Comparison of ENCODE assay signal across 8 cellular contexts in the genomic region with DNA sequence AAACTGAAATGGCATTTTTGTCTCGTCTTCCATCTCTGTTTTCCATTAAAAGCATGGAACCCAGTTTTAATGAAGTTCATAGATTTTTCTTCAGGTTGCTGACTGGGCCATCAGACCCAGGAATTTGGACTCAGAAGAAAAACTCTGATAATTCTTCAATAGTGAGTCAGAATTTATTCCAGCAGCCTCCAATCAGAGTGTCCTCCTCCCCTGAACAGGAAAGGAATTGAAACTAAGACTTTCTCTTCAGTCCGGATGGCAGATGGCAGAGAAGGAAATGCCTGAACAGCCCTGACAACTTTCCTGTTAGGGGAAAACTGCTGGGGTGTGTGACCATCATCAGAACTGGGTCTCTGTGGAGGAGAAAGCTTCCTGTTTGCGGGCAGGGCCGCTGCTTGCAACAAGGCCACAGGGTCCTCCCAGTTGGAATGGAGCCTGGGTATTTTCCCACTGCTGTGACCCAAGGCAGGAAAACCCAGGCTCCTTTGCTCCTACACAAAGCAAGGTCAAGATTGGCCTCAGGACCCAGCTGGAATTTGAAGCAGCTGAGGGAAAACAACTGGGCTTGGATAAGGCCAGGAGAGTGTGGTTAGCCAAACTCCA. TPM values are rescaled to one million over a fixed set of nuclear protein-coding genes. Genes with fewer than 3 reads are reported as not detected.
A peak's percentile ranks its signal among the peaks of the same experiment; 100 is the strongest.
DNase-seq lines count a peak whose midpoint lies in the region; ATAC-seq, FAIRE-seq and TF ChIP-seq lines count a peak whose summit lies in the region.

No MANE protein-coding gene starts in this region.

- CTCF ChIA-PET in mammary epithelial cell (lab: Charles Lee; ENCODE audit: low non-redundant PET) = no interaction called here

- dilution Hi-C loops in mammary epithelial cell (cut with HindIII; ENCODE audit: low sequenced_read_pairs) = no loop called here

- TF ChIP-seq POLR2A in right lobe of liver (IDR thresholded peaks at IDR 0.05) = no peak
- no peak for TF ChIP-seq POLR2A in transverse colon (IDR thresholded peaks at IDR 0.05)

- H3K36me3 Mint-ChIP-seq in glutamatergic neuron (ENCODE audit: unreplicated experiment) = no peaks in the 10 kb centered on the region
- H3K36me3 Mint-ChIP-seq in activated T-cell treated with anti-CD3 and anti-CD28 coated beads, Interleukin-2, amount 50 U/mL, for 4 hours (ENCODE audit: insufficient read depth) = no peaks in the 10 kb centered on the region

- H3K4me1 ChIP-seq in mammary epithelial cell (ENCODE audit: insufficient read depth, low read length) = peaks cover 21% of the 10 kb centered on the region
- H3K4me1 ChIP-seq in right lobe of liver = peaks cover 0 to 6% (median 0%) of the 10 kb centered on the region in 4 donors
- H3K4me1 ChIP-seq in transverse colon = peaks cover 13 to 44% (median 19%) of the 10 kb centered on the region in 4 donors

- in situ Hi-C loops in mammary epithelial cell (cut with MboI; ENCODE audit: low sequenced_read_pairs in 2 of 2) (no loop called here), transverse colon (cut with MboI; ENCODE audit: low pct_ligation_motif_present in 1 of 4, low pct_unique_long_range_greater_than_20kb in 1 of 4, low sequenced_read_pairs in 3 of 4) (no loop called here)

- no TSS peak for BruUV-seq in mammary epithelial cell (replicated peaks; lab: Mats Ljungman, UMichigan)

- no peak for TF ChIP-seq EP300 in transverse colon (IDR thresholded peaks at IDR 0.05; ENCODE audit: low read depth)

- intact Hi-C loops in mammary epithelial cell (cut with micrococcal nuclease) (no loop called here), right lobe of liver (cut with DNase I) (no loop called here), transverse colon (cut with DNase I; ENCODE audit: low total_unique reads) (no loop called here)

- no peak overlapping the region for H3K4me3 Mint-ChIP-seq in glutamatergic neuron (ENCODE audit: unreplicated experiment)
- H3K4me3 Mint-ChIP-seq in activated T-cell treated with anti-CD3 and anti-CD28 coated beads, Interleukin-2, amount 50 U/mL, for 4 hours = no peak overlapping the region

- no peak for FAIRE-seq in HTR-8/SVneo (lab: Jason Lieb, UNC)

- no peak overlapping the region for H3K27ac ChIP-seq in mammary epithelial cell (ENCODE audit: insufficient read depth, low read depth, low read length)
- H3K27ac ChIP-seq in right lobe of liver = peak overlapping the region; percentile 18 to 66 (median 43)
- H3K27ac ChIP-seq in transverse colon = peak overlapping the region; percentile 68 to 71 (median 70)

- 15% methylated on average over 4 of the region's 4 CpGs for WGBS in mammary epithelial cell (ENCODE audit: low coverage, missing lambda C conversion rate)
- 27% methylated on average over 3 of the region's 4 CpGs for WGBS in right lobe of liver (ENCODE audit: insufficient coverage, low coverage, low lambda C conversion rate, missing lambda C conversion rate)
- 16 to 67% methylated on average over 1 to 4 of the region's 4 CpGs for WGBS in transverse colon (ENCODE audit: low coverage in 1 of 2), 2 donors

- H3K27ac Mint-ChIP-seq in glutamatergic neuron (ENCODE audit: unreplicated experiment) = no peak overlapping the region

- no peaks in the 10 kb centered on the region for H4K20me1 ChIP-seq in mammary epithelial cell (ENCODE audit: insufficient read depth, low read length)

- DNase-seq in HTR-8/SVneo (ENCODE audit: insufficient read length, low spot score) (peak; percentile 61), mammary epithelial cell (peak; percentile 60), right lobe of liver (peak; percentile 50 to 65 (median 61)), transverse colon (peak; percentile 38), NCI-H2196 (lab: John Stamatoyannopoulos, UW; ENCODE audit: unreplicated experiment) (no peak), glutamatergic neuron (no peak), KG1 (lab: John Stamatoyannopoulos, UW) (no peak)
- DNase-seq in activated T-cell treated with anti-CD3 and anti-CD28 coated beads, Interleukin-2, amount 50 U/mL, for 4 hours = no peak

- peak overlapping the region; percentile 43 for H3K4me2 ChIP-seq in mammary epithelial cell (ENCODE audit: insufficient read depth, low read depth, low read length)

- no peaks in the 10 kb centered on the region for H3K9me3 ChIP-seq in mammary epithelial cell (replicated peaks; ENCODE audit: insufficient read depth, low read length)
- H3K9me3 ChIP-seq in right lobe of liver = no peaks in the 10 kb centered on the region
- no peaks in the 10 kb centered on the region for H3K9me3 ChIP-seq in transverse colon

- peak overlapping the region; percentile 90 for H2AFZ ChIP-seq in mammary epithelial cell (ENCODE audit: low read depth, low read length)

- peak; percentile 73 to 85 (median 82) for ATAC-seq in right lobe of liver
- ATAC-seq in activated T-cell treated with anti-CD3 and anti-CD28 coated beads, Interleukin-2, amount 50 U/mL, for 4 hours = no peak

- H3K36me3 ChIP-seq in mammary epithelial cell (ENCODE audit: insufficient read depth, low read length) (no peaks in the 10 kb centered on the region), right lobe of liver (no peaks in the 10 kb centered on the region), transverse colon (no peaks in the 10 kb centered on the region)

- no peaks in the 10 kb centered on the region for H3K79me2 ChIP-seq in mammary epithelial cell (ENCODE audit: insufficient read depth, low read length)

- H3K9ac ChIP-seq in mammary epithelial cell (ENCODE audit: insufficient read depth, low read length) = no peak overlapping the region

- no peaks in the 10 kb centered on the region for H3K9me3 Mint-ChIP-seq in glutamatergic neuron (ENCODE audit: unreplicated experiment)
- no peaks in the 10 kb centered on the region for H3K9me3 Mint-ChIP-seq in activated T-cell treated with anti-CD3 and anti-CD28 coated beads, Interleukin-2, amount 50 U/mL, for 4 hours

- H3K4me1 Mint-ChIP-seq in glutamatergic neuron (ENCODE audit: low read depth, unreplicated experiment) = no peaks in the 10 kb centered on the region
- peaks cover 2% of the 10 kb centered on the region for H3K4me1 Mint-ChIP-seq in activated T-cell treated with anti-CD3 and anti-CD28 coated beads, Interleukin-2, amount 50 U/mL, for 4 hours (ENCODE audit: low read depth)

- H3K27me3 Mint-ChIP-seq in glutamatergic neuron (ENCODE audit: unreplicated experiment) = peaks cover 2% of the 10 kb centered on the region
- H3K27me3 Mint-ChIP-seq in activated T-cell treated with anti-CD3 and anti-CD28 coated beads, Interleukin-2, amount 50 U/mL, for 4 hours (ENCODE audit: low read depth) = peaks cover 5% of the 10 kb centered on the region

- TF ChIP-seq CTCF in mammary epithelial cell (conservative IDR thresholded peaks at IDR 0.05 in 1 of 2, IDR thresholded peaks at IDR 0.05 in 1 of 2; ENCODE audit: extremely low read depth in 1 of 2, insufficient read depth in 1 of 2, low read depth in 1 of 2, low read length in 2 of 2) = no peak
- no peak for TF ChIP-seq CTCF in right lobe of liver (IDR thresholded peaks at IDR 0.05)
- TF ChIP-seq CTCF in transverse colon (IDR thresholded peaks at IDR 0.05) = no peak
- no peak for TF ChIP-seq CTCF in glutamatergic neuron (IDR thresholded peaks at IDR 0.05; ENCODE audit: partially characterized antibody, unreplicated experiment)

- H3K4me3 ChIP-seq in mammary epithelial cell (replicated peaks in 1 of 3; ENCODE audit: insufficient read depth in 1 of 3, low read depth in 2 of 3, low read length in 3 of 3) = no peak overlapping the region
- H3K4me3 ChIP-seq in right lobe of liver = no peak overlapping the region
- H3K4me3 ChIP-seq in transverse colon = no peak overlapping the region

- no peaks in the 10 kb centered on the region for H3K27me3 ChIP-seq in mammary epithelial cell (ENCODE audit: insufficient read depth, low read length)
- H3K27me3 ChIP-seq in right lobe of liver = no peaks in the 10 kb centered on the region
- H3K27me3 ChIP-seq in transverse colon = no peaks in the 10 kb centered on the region

RNA-seq across cellular contexts. Expression of gene CD34, which starts 20.7 kb away (rescaled TPM):
- total RNA-seq in mammary epithelial cell = not detected
- 0.02 TPM for polyA plus RNA-seq in mammary epithelial cell
- polyA minus RNA-seq in mammary epithelial cell = not detected
- total RNA-seq in right lobe of liver = 1 to 10 TPM in 5 of 6 experiments, under 1 TPM in 1; 0.70 to 2.7 (median 2.2) TPM
- 10 to 100 TPM in 2 of 4 donors, 1 to 10 TPM in 2; 7.5 to 85.2 (median 9.7) TPM for total RNA-seq in transverse colon
- total RNA-seq in glutamatergic neuron (ENCODE audit: unreplicated experiment) = 0.20 TPM
- total RNA-seq in activated T-cell treated with anti-CD3 and anti-CD28 coated beads, Interleukin-2, amount 50 U/mL, for 4 hours = under 1 TPM; 0.05 to 0.20 (median 0.08) TPM

Comparison
In these comparisons a context has a peak if more than half of its experiments do, and no peak if none do; other contexts are left out.
1. DNase-seq: peak in HTR-8/SVneo (single experiment), mammary epithelial cell (single experiment), right lobe of liver (3 of 3) and transverse colon (single experiment); none in NCI-H2196 (single experiment), glutamatergic neuron (single experiment), activated T-cell treated with anti-CD3 and anti-CD28 coated beads, Interleukin-2, amount 50 U/mL, for 4 hours (single experiment) and KG1 (single experiment).
2. ATAC-seq: peak in right lobe of liver (4 of 4); none in activated T-cell treated with anti-CD3 and anti-CD28 coated beads, Interleukin-2, amount 50 U/mL, for 4 hours (0 of 2).